ENCODE assay signal across 17 cellular contexts in genomic region chr1:53270873-53271272, GRCh38. TPM values are rescaled to one million over a fixed set of nuclear protein-coding genes. Genes with fewer than 3 reads are reported as not detected.
DNase-seq lines count a peak whose midpoint lies in the region; ATAC-seq and TF ChIP-seq lines count a peak whose summit lies in the region.
"Had no signal": no experiment of that assay in that cellular context is flagged by ENCODE, and none has a peak within 500 bp of the region (broad histone marks: within the 10 kb centered on the region; RNA-seq: fewer than 3 reads in every experiment).

No MANE protein-coding gene starts in this region.

- H3K36me3 Mint-ChIP-seq in natural killer cell treated with Interleukin-12 subunit alpha and Interleukin-12 subunit beta and Interleukin-15 and Interleukin-18, amount 100 ng/mL, for 72 hours = peaks cover 8% of the 10 kb centered on the region
- H3K36me3 Mint-ChIP-seq in natural killer cell (peaks cover 7% of the 10 kb centered on the region), activated B cell treated with CpG ODN at 0.5 μM for 24 hours (ENCODE audit: low read depth) (peaks cover 13% of the 10 kb centered on the region)

- H2BK120ac ChIP-seq in neuronal stem cell (ENCODE audit: low read depth, low read length) = no peak overlapping the region

- no peak overlapping the region for H3K4me2 ChIP-seq in neuronal stem cell (ENCODE audit: insufficient read depth, low read length, poor library complexity, severe bottlenecking)

- H3K79me1 ChIP-seq in neuronal stem cell (ENCODE audit: low read depth, low read length) = no peaks in the 10 kb centered on the region

- H2AK5ac ChIP-seq in neuronal stem cell (ENCODE audit: low read depth, low read length) = no peak overlapping the region

- H3K4me3 Mint-ChIP-seq in natural killer cell treated with Interleukin-12 subunit alpha and Interleukin-12 subunit beta and Interleukin-15 and Interleukin-18, amount 100 ng/mL, for 72 hours = no peak overlapping the region
- H3K4me3 Mint-ChIP-seq in natural killer cell (no peak overlapping the region), activated B cell treated with CpG ODN at 0.5 μM for 24 hours (no peak overlapping the region)
- H3K4me3 Mint-ChIP-seq: CD4-positive, CD25-positive, alpha-beta regulatory T cell; CD8-positive, alpha-beta memory T cell had no signal

- intact Hi-C loops in natural killer cell (cut with micrococcal nuclease) (no loop called here), activated B cell treated with CpG ODN at 0.5 μM for 24 hours (cut with micrococcal nuclease) (no loop called here)

- DNase-seq in natural killer cell treated with Interleukin-12 subunit alpha and Interleukin-12 subunit beta and Interleukin-15 and Interleukin-18, amount 100 ng/mL, for 72 hours (ENCODE audit: low spot score) = peak; percentile 39
- DNase-seq in natural killer cell (no peak), activated B cell treated with CpG ODN at 0.5 μM for 24 hours (no peak), neuronal stem cell (ENCODE audit: low spot score) (no peak), NCI-H2081 (lab: John Stamatoyannopoulos, UW) (no peak), superior temporal gyrus (ENCODE audit: extremely low spot score) (no peak)
- DNase-seq: ACHN; BE2C; C1 segment of cervical spinal cord; CD4-positive, CD25-positive, alpha-beta regulatory T cell; CD8-positive, alpha-beta memory T cell; COR-L47; DMS 273 treated with DMSO at 0.1 percent for 48 hours; GOT3; H7 had no signal

- WGBS in neuronal stem cell (ENCODE audit: extremely low coverage in 2 of 2, insufficient read length in 2 of 2, insufficient replicate concordance in 1 of 2), 2 donors = no CpG with 5 or more reads among the region's 8 CpGs

- no peak overlapping the region for H2BK12ac ChIP-seq in neuronal stem cell (ENCODE audit: low read length)

- H3K4me3 ChIP-seq in neuronal stem cell (ENCODE audit: low read length in 2 of 2) = no peak overlapping the region

- H2BK15ac ChIP-seq in neuronal stem cell (ENCODE audit: low read length) = no peak overlapping the region

- no peaks in the 10 kb centered on the region for H3K9me3 Mint-ChIP-seq in natural killer cell treated with Interleukin-12 subunit alpha and Interleukin-12 subunit beta and Interleukin-15 and Interleukin-18, amount 100 ng/mL, for 72 hours
- no peaks in the 10 kb centered on the region for H3K9me3 Mint-ChIP-seq in natural killer cell
- H3K9me3 Mint-ChIP-seq in activated B cell treated with CpG ODN at 0.5 μM for 24 hours = no peaks in the 10 kb centered on the region
- H3K9me3 Mint-ChIP-seq: CD8-positive, alpha-beta memory T cell had no signal

- H3K27ac ChIP-seq in neuronal stem cell (replicated peaks; ENCODE audit: low read length) = no peak overlapping the region

- no peak overlapping the region for H3K27ac Mint-ChIP-seq in natural killer cell treated with Interleukin-12 subunit alpha and Interleukin-12 subunit beta and Interleukin-15 and Interleukin-18, amount 100 ng/mL, for 72 hours
- H3K27ac Mint-ChIP-seq in natural killer cell = no peak overlapping the region
- H3K27ac Mint-ChIP-seq in activated B cell treated with CpG ODN at 0.5 μM for 24 hours = peak overlapping the region; percentile 60
- H3K27ac Mint-ChIP-seq: CD8-positive, alpha-beta memory T cell had no signal

- H2AFZ ChIP-seq in neuronal stem cell (ENCODE audit: low read length) = no peak overlapping the region

- no peak overlapping the region for H3K23ac ChIP-seq in neuronal stem cell (ENCODE audit: low read depth, low read length, poor library complexity)

- no peak overlapping the region for H4K91ac ChIP-seq in neuronal stem cell (ENCODE audit: low read depth, low read length, poor library complexity)

- ATAC-seq in natural killer cell treated with Interleukin-12 subunit alpha and Interleukin-12 subunit beta and Interleukin-15 and Interleukin-18, amount 100 ng/mL, for 72 hours = no peak
- no peak for ATAC-seq in natural killer cell
- no peak for ATAC-seq in activated B cell treated with CpG ODN at 0.5 μM for 24 hours (ENCODE audit: low read depth)
- no peak for ATAC-seq in GM21529 (IDR thresholded peaks at IDR 0.05; ENCODE audit: unreplicated experiment)
- ATAC-seq: HCT116 had no signal

- H4K8ac ChIP-seq in neuronal stem cell (ENCODE audit: low read depth, low read length) = no peak overlapping the region

- H3K18ac ChIP-seq in neuronal stem cell (ENCODE audit: low read length) = no peak overlapping the region

- CTCF ChIA-PET in activated B cell treated with CpG ODN at 0.5 μM for 24 hours (lab: Charles Lee) = interaction anchor here (0.9 to 1.3 kb wide), 2 partner anchors 122 to 123 kb away, joined by 4 to 6 read pairs; no protein-coding TSS in a partner anchor

- POLR2A ChIA-PET in activated B cell treated with CpG ODN at 0.5 μM for 24 hours (lab: Charles Lee) = no interaction called here

- H3K36me3 ChIP-seq in neuronal stem cell (replicated peaks in 1 of 2; ENCODE audit: control insufficient read depth in 2 of 2, insufficient read depth in 2 of 2, low read length in 2 of 2) = peaks cover 69 to 95% of the 10 kb centered on the region in 2 donors

- no peak for TF ChIP-seq CTCF in natural killer cell (IDR thresholded peaks at IDR 0.05)
- TF ChIP-seq CTCF in activated B cell treated with CpG ODN at 0.5 μM for 24 hours (IDR thresholded peaks at IDR 0.05) = no peak

- peaks cover 0 to 5% of the 10 kb centered on the region in 2 donors for H3K4me1 Mint-ChIP-seq in natural killer cell treated with Interleukin-12 subunit alpha and Interleukin-12 subunit beta and Interleukin-15 and Interleukin-18, amount 100 ng/mL, for 72 hours (ENCODE audit: low read depth in 2 of 2)
- H3K4me1 Mint-ChIP-seq in natural killer cell = no peaks in the 10 kb centered on the region
- H3K4me1 Mint-ChIP-seq in activated B cell treated with CpG ODN at 0.5 μM for 24 hours = peaks cover 10% of the 10 kb centered on the region
- H3K4me1 Mint-ChIP-seq: CD8-positive, alpha-beta memory T cell had no signal

- H3K14ac ChIP-seq in neuronal stem cell (ENCODE audit: low read length) = no peak overlapping the region

- H3K27me3 ChIP-seq in neuronal stem cell (ENCODE audit: control insufficient read depth in 3 of 3, insufficient read depth in 3 of 3, low read depth in 1 of 3, low read length in 3 of 3) = no peaks in the 10 kb centered on the region
- H3K27me3 ChIP-seq: BE2C had no signal

- H3K4me1 ChIP-seq in neuronal stem cell (ENCODE audit: control insufficient read depth in 2 of 2, insufficient read depth in 1 of 2, low read depth in 1 of 2, low read length in 2 of 2) = no peaks in the 10 kb centered on the region
- H3K4me1 ChIP-seq: BE2C had no signal

- H3K9me3 ChIP-seq in neuronal stem cell (replicated peaks in 1 of 2; ENCODE audit: control insufficient read depth in 2 of 2, insufficient read depth in 1 of 2, low read depth in 1 of 2, low read length in 2 of 2) = peaks cover 0 to 9% of the 10 kb centered on the region in 2 donors
- H3K9me3 ChIP-seq: BE2C had no signal

- no peak overlapping the region for H3K4ac ChIP-seq in neuronal stem cell (ENCODE audit: low read length)

- H2BK5ac ChIP-seq in neuronal stem cell (ENCODE audit: low read length) = peak overlapping the region; percentile 21

- H3K9ac ChIP-seq in neuronal stem cell (ENCODE audit: low read depth, low read length, poor library complexity) = no peak overlapping the region

- no peaks in the 10 kb centered on the region for H3K27me3 Mint-ChIP-seq in natural killer cell treated with Interleukin-12 subunit alpha and Interleukin-12 subunit beta and Interleukin-15 and Interleukin-18, amount 100 ng/mL, for 72 hours
- H3K27me3 Mint-ChIP-seq in natural killer cell (ENCODE audit: low read depth in 2 of 2) = no peaks in the 10 kb centered on the region
- no peaks in the 10 kb centered on the region for H3K27me3 Mint-ChIP-seq in activated B cell treated with CpG ODN at 0.5 μM for 24 hours
- H3K27me3 Mint-ChIP-seq: CD4-positive, CD25-positive, alpha-beta regulatory T cell; CD8-positive, alpha-beta memory T cell had no signal

RNA-seq across cellular contexts. Expression of gene MAGOH, which starts 32.6 kb away (rescaled TPM):
- 10 to 100 TPM; 62.6 to 65.4 TPM for total RNA-seq in natural killer cell treated with Interleukin-12 subunit alpha and Interleukin-12 subunit beta and Interleukin-15 and Interleukin-18, amount 100 ng/mL, for 72 hours
- total RNA-seq in natural killer cell = 10 to 100 TPM; 48.6 to 70.4 (median 69.2) TPM
- 56.6 and 65.0 TPM in 2 replicates for total RNA-seq in activated B cell treated with CpG ODN at 0.5 μM for 24 hours
- polyA plus RNA-seq in neuronal stem cell (2013, experiment 1 of 2) = 141 TPM
- polyA plus RNA-seq in neuronal stem cell (2013, experiment 2 of 2) = 139 TPM

RNA-seq across cellular contexts. Expression of gene CZIB, which starts 50.4 kb away (rescaled TPM):
- 10 to 100 TPM; 37.5 to 44.5 TPM for total RNA-seq in natural killer cell treated with Interleukin-12 subunit alpha and Interleukin-12 subunit beta and Interleukin-15 and Interleukin-18, amount 100 ng/mL, for 72 hours
- 10 to 100 TPM; 39.6 to 49.7 (median 40.5) TPM for total RNA-seq in natural killer cell
- total RNA-seq in activated B cell treated with CpG ODN at 0.5 μM for 24 hours = 48.9 and 51.8 TPM in 2 replicates
- polyA plus RNA-seq in neuronal stem cell (2013, experiment 1 of 2) = 86.8 TPM
- polyA plus RNA-seq in neuronal stem cell (2013, experiment 2 of 2) = 85.5 TPM

RNA-seq across cellular contexts. Expression of gene LRP8, which starts 57.0 kb away (rescaled TPM):
- total RNA-seq in natural killer cell treated with Interleukin-12 subunit alpha and Interleukin-12 subunit beta and Interleukin-15 and Interleukin-18, amount 100 ng/mL, for 72 hours = 100 to 1,000 TPM in 1 of 2 donors, 10 to 100 TPM in 1; 87.8 to 194 TPM
- total RNA-seq in natural killer cell (10 to 100 TPM; 23.2 to 27.3 (median 24.9) TPM), activated B cell treated with CpG ODN at 0.5 μM for 24 hours (25.1 and 40.6 TPM in 2 replicates)
- polyA plus RNA-seq in neuronal stem cell (2013, experiment 1 of 2) = 23.6 TPM
- polyA plus RNA-seq in neuronal stem cell (2013, experiment 2 of 2) = 22.6 TPM
